In the genomic region with DNA sequence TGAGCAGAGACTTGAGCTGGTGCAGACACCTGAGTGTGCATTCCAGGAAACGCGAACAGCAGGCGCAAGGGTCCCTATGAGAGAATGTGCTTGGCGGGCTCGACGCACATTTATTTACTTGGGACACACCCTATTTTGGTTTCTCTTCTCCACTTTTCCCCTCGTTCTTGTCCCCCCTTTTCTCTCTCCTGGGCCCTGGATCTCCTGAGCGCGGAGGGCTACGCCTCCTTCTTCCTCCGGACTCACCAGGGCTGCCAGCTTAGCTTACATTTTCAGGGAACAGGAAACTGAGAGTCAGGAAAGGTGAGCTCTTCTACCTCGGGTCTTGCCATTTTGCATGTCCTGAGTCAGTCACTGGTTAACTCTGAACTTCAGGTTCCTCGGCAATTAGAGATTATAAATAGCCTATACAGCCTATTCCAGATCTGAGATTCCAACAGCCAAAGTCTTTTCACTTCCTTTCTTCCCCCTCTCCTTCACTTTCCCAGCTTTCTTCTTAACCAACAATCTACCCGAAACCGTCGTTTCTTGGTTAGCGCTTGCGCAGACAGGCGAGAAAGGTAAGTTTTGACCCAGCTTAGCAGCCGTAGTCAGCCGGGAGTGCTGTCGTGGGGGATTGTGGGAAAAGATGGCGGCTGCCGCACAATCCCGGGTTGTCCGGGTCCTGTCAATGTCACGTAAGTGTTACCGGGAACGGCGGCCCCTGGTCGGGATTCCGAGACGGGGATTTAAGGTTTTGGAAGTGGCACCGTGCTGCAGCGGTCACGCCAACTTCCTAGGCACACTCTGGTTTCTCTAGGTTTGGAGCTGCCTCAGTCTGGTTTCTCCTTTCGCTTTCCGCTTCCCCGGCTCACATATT, we compare ENCODE assay signal across 1 cellular context.
TF ChIP-seq lines count a peak whose summit lies in the region.

A gene (minus strand): TSS at position 553 of the 859 bp plus-strand sequence. CDS start 10,855 bp downstream, outside the sequence.
A gene (plus strand): TSS at position 616 of the 859 bp plus-strand sequence. CDS start 13 bp downstream, at position 629.

TF ChIP-seq in endothelial cell of umbilical vein, 7 proteins besides CTCF, POLR2A, EP300 and RAD21:
- TF ChIP-seq FOS (IDR thresholded peaks at IDR 0.05; ENCODE audit: borderline replicate concordance, insufficient read depth, low read length) (no peak), POLR2AphosphoS5 (IDR thresholded peaks at IDR 0.05; ENCODE audit: insufficient read depth, low read depth, low read length) (peak; percentile 82)
